14 cellular contexts compared by ENCODE assay signal in genomic region chr4:108890491-108890890, GRCh38.
"Had no signal": no experiment of that assay in that cellular context is flagged by ENCODE, and none has a peak within 500 bp of the region (broad histone marks: within the 10 kb centered on the region; RNA-seq: fewer than 3 reads in every experiment).

No MANE protein-coding gene starts in this region.

- H3K4me3 Mint-ChIP-seq: activated naive CD8-positive, alpha-beta T cell treated with anti-CD3 and anti-CD28 coated beads, Interleukin-2, amount 10 ng/mL, durations not matched to agents 7 days and 5 days; memory B cell; neural progenitor cell; stimulated activated memory B cell treated with anti-CD40 and anti-IgM and Interleukin-4, amounts not matched to agents 10 μg/mL and 1 μg/mL and 100 μg/mL, for 72 hours; T-helper 2 cell treated with Interferon-gamma antibody and Interleukin-4, amounts not matched to agents 5 μg/mL and 100 μg/mL, for 36 hours had no signal

- H3K4me3 ChIP-seq: breast epithelium, dorsolateral prefrontal cortex, left lung, neural progenitor cell, pancreas, uterus had no signal

- H3K27me3 Mint-ChIP-seq: stimulated activated memory B cell treated with anti-CD40 and anti-IgM and Interleukin-4, amounts not matched to agents 10 μg/mL and 1 μg/mL and 100 μg/mL, for 72 hours had no signal

- H3K36me3 Mint-ChIP-seq: activated naive CD8-positive, alpha-beta T cell treated with anti-CD3 and anti-CD28 coated beads, Interleukin-2, amount 10 ng/mL, durations not matched to agents 7 days and 5 days; memory B cell; neural progenitor cell; stimulated activated memory B cell treated with anti-CD40 and anti-IgM and Interleukin-4, amounts not matched to agents 10 μg/mL and 1 μg/mL and 100 μg/mL, for 72 hours had no signal

- H3K9ac ChIP-seq: neural progenitor cell had no signal

- H3K27me3 ChIP-seq: breast epithelium, dorsolateral prefrontal cortex, left lung, neural progenitor cell, pancreas, uterus had no signal

- H3K27ac Mint-ChIP-seq: activated naive CD8-positive, alpha-beta T cell treated with anti-CD3 and anti-CD28 coated beads, Interleukin-2, amount 10 ng/mL, durations not matched to agents 7 days and 5 days; memory B cell; neural progenitor cell; stimulated activated memory B cell treated with anti-CD40 and anti-IgM and Interleukin-4, amounts not matched to agents 10 μg/mL and 1 μg/mL and 100 μg/mL, for 72 hours; T-helper 2 cell treated with Interferon-gamma antibody and Interleukin-4, amounts not matched to agents 5 μg/mL and 100 μg/mL, for 36 hours had no signal

- DNase-seq: activated CD4-positive, alpha-beta T cell treated with anti-CD3 and anti-CD28 coated beads, Interleukin-2, amount 50 U/mL, for 1 hour; activated CD8-positive, alpha-beta memory T cell treated with anti-CD3 and anti-CD28 coated beads for 24 hours; activated naive CD8-positive, alpha-beta T cell treated with anti-CD3 and anti-CD28 coated beads, Interleukin-2, amount 10 ng/mL, durations not matched to agents 7 days and 5 days; dorsolateral prefrontal cortex; hippocampal formation; left lung; pancreas; stimulated activated CD4-positive, alpha-beta T cell treated with anti-CD3 and anti-CD28 coated beads, Interleukin-2, amount 100 ng/mL, for 48 hours; uterus had no signal

- H3K9me3 Mint-ChIP-seq: activated naive CD8-positive, alpha-beta T cell treated with anti-CD3 and anti-CD28 coated beads, Interleukin-2, amount 10 ng/mL, durations not matched to agents 7 days and 5 days; memory B cell; neural progenitor cell; stimulated activated memory B cell treated with anti-CD40 and anti-IgM and Interleukin-4, amounts not matched to agents 10 μg/mL and 1 μg/mL and 100 μg/mL, for 72 hours; T-helper 2 cell treated with Interferon-gamma antibody and Interleukin-4, amounts not matched to agents 5 μg/mL and 100 μg/mL, for 36 hours had no signal

- H2AFZ ChIP-seq: neural progenitor cell had no signal

- H3K4me1 Mint-ChIP-seq: activated naive CD8-positive, alpha-beta T cell treated with anti-CD3 and anti-CD28 coated beads, Interleukin-2, amount 10 ng/mL, durations not matched to agents 7 days and 5 days; memory B cell; stimulated activated memory B cell treated with anti-CD40 and anti-IgM and Interleukin-4, amounts not matched to agents 10 μg/mL and 1 μg/mL and 100 μg/mL, for 72 hours had no signal

- H3K9me3 ChIP-seq: breast epithelium, left lung, pancreas, uterus had no signal

- H3K4me1 ChIP-seq: breast epithelium, left lung, neural progenitor cell, pancreas, uterus had no signal

- H3K4me2 ChIP-seq: neural progenitor cell had no signal

- H3K36me3 ChIP-seq: breast epithelium, left lung, neural progenitor cell, pancreas, uterus had no signal

- H3K27ac ChIP-seq: breast epithelium, dorsolateral prefrontal cortex, left lung, neural progenitor cell, pancreas, uterus had no signal

- ATAC-seq: left lung, pancreas had no signal
